In the genomic region with DNA sequence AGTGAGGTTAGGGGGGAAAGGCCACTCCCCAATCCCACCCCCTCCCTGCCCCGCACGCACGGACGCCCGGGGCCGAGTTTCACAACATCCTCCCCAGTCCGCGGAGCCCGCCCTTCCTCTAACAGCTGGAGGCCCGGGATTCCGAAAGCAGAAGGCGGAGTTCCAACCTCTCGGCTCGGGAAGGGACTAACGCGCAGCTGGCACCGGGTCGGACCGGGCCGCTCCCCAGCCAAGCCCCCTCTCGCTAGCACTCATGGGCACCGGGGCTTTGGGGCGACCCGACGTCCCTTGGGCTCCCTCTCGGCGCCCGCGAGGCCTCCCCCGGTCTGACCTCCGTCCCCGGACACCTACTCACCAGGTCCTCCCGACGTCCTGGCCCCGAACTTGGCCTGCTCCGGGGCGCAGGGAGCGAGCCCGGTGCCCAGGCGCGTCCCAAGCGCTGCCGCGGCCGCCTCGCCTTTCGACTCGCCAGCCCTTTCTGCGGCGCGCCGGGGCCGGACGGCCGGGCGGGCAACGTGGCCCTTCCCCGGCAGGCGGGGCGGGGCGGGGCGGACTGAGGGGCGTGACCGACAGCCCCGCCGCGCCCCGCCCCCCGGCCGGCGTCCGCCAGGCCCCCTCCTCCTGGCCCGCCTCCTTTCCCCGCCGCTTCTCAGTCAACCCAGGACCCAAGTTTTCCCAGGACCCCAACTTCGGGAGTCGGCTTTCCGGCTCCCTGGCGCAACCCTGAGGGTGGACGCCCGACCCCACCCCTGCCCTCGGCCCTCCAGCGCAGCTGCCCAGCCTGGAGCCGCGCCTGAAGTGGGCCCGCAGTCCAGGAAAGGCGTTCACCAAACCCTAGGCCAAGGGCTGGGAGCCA, we compare ENCODE assay signal across 8 cellular contexts. TPM values are rescaled to one million over a fixed set of nuclear protein-coding genes. Genes with fewer than 3 reads are reported as not detected.
DNase-seq lines count a peak whose midpoint lies in the region; ATAC-seq, FAIRE-seq and TF ChIP-seq lines count a peak whose summit lies in the region.

A gene (minus strand): TSS at position 482 of the 856 bp plus-strand sequence. CDS start 9,835 bp downstream, outside the sequence.

- H3K36me3 Mint-ChIP-seq in WTC11, result peaks cover 21% of the 10 kb centered on the region

- H3K9me3 Mint-ChIP-seq in WTC11, result no peaks in the 10 kb centered on the region

- H3K9ac ChIP-seq in keratinocyte (ENCODE audit: control insufficient read depth, extremely low read depth, insufficient read depth, low read length), result peak within 1 kb of the TSS; percentile 94

- no peak for TF ChIP-seq CTCF in WTC11 (IDR thresholded peaks at IDR 0.05)
- TF ChIP-seq CTCF in keratinocyte (optimal IDR thresholded peaks at IDR 0.05 in 1 of 3, IDR thresholded peaks at IDR 0.05 in 1 of 3, conservative IDR thresholded peaks at IDR 0.05 in 1 of 3; ENCODE audit: extremely low read depth in 1 of 3, insufficient read depth in 2 of 3, low read length in 3 of 3), result no peak

- peak; percentile 77 for ATAC-seq in WTC11

- FAIRE-seq in keratinocyte (lab: Jason Lieb, UNC), result no peak

- peak within 1 kb of the TSS; percentile 97 for H3K27ac Mint-ChIP-seq in WTC11

- peaks cover 70% of the 10 kb centered on the region for H3K4me1 ChIP-seq in keratinocyte (ENCODE audit: control insufficient read depth, extremely low read depth, insufficient read depth, low read length)

- H3K4me3 Mint-ChIP-seq in WTC11, result peak within 1 kb of the TSS; percentile 80

- peak within 1 kb of the TSS; percentile 73 to 90 (median 74) for H3K4me3 ChIP-seq in keratinocyte (ENCODE audit: control insufficient read depth in 2 of 3, extremely low read depth in 1 of 3, insufficient read depth in 2 of 3, low read depth in 1 of 3, low read length in 3 of 3)

- POLR2A ChIA-PET in HEK293T (lab: Yijun Ruan, JAX) (interaction anchor here (0.7 to 1.9 kb wide), 8 partner anchors 8 to 370 kb away, joined by 3 to 15 read pairs (median 5); a partner anchor contains a TSS), WTC11 (lab: Charles Lee) (interaction anchor here (1.4 kb wide), 1 partner anchor 28 kb away, joined by 3 read pairs; no protein-coding TSS in a partner anchor)

- peaks cover 53% of the 10 kb centered on the region for H3K79me2 ChIP-seq in keratinocyte (ENCODE audit: control insufficient read depth, insufficient read depth, low read length)

- no peaks in the 10 kb centered on the region for H3K9me3 ChIP-seq in keratinocyte (ENCODE audit: control insufficient read depth, low read depth, low read length)

- H3K4me2 ChIP-seq in keratinocyte (ENCODE audit: control insufficient read depth, extremely low read depth, insufficient read depth, low read depth, low read length), result peak within 1 kb of the TSS; percentile 94

- CTCF ChIA-PET in HEK293T (lab: Yijun Ruan, JAX), result no interaction called here
- CTCF ChIA-PET in WTC11 (lab: Charles Lee), result interaction anchor here (0.6 to 3.3 kb wide), 11 partner anchors 9 to 286 kb away, joined by 3 to 26 read pairs (median 3); a partner anchor contains a TSS

- DNase-seq in HEK293T (ENCODE audit: extremely low spot score) (peak; percentile 96), NCI-H1048 (lab: John Stamatoyannopoulos, UW) (peak; percentile 40), WTC11 (ENCODE audit: low spot score) (peak; percentile 75), caudate nucleus (lab: John Stamatoyannopoulos, UW) (peak in 49 of 61 donors; percentile 4 to 74 (median 48)), keratinocyte (ENCODE audit: low read depth, low spot score) (no peak), cerebellar nuclear complex (lab: John Stamatoyannopoulos, UW) (no peak)
- peak; percentile 53 to 79 for DNase-seq in stimulated activated CD4-positive, alpha-beta T cell treated with anti-CD3 and anti-CD28 coated beads, Interleukin-15, amount 100 ng/mL, for 1 hour (ENCODE audit: low read depth in 1 of 2, low spot score in 1 of 2)

- peak within 1 kb of the TSS; percentile 42 for H2AFZ ChIP-seq in keratinocyte (ENCODE audit: control insufficient read depth, low read length)

- no peaks in the 10 kb centered on the region for H3K27me3 ChIP-seq in keratinocyte (ENCODE audit: control insufficient read depth, extremely low read depth, insufficient read depth, low read length)

- H3K27ac ChIP-seq in caudate nucleus (ENCODE audit: low read depth, low read length) (peak within 1 kb of the TSS; percentile 88), keratinocyte (ENCODE audit: control insufficient read depth, insufficient read depth, low read length) (peak within 1 kb of the TSS; percentile 87)

- dilution Hi-C loops in keratinocyte (cut with MboI; ENCODE audit: extremely low pct_ligation_motif_present, low sequenced_read_pairs), result no loop called here

- TF ChIP-seq POLR2A in GM10847 (IDR thresholded peaks at IDR 0.05; ENCODE audit: extremely low read depth, insufficient read length), result peak; percentile 68

- H4K20me1 ChIP-seq in keratinocyte (ENCODE audit: control insufficient read depth, extremely low read depth, insufficient read depth, low read length), result peaks cover 36% of the 10 kb centered on the region

- H3K9me1 ChIP-seq in keratinocyte (ENCODE audit: control insufficient read depth, extremely low read depth, insufficient read depth, low read length), result peaks cover 19% of the 10 kb centered on the region

- H3K4me1 Mint-ChIP-seq in WTC11, result peaks cover 72% of the 10 kb centered on the region

- peaks cover 6 to 27% of the 10 kb centered on the region in 2 experiments for H3K36me3 ChIP-seq in keratinocyte (ENCODE audit: control insufficient read depth in 2 of 2, extremely low read depth in 1 of 2, insufficient read depth in 2 of 2, low read length in 2 of 2)

- H3K27me3 Mint-ChIP-seq in WTC11 (ENCODE audit: low read depth), result no peaks in the 10 kb centered on the region

TF ChIP-seq in HEK293T, 16 proteins besides CTCF, POLR2A, EP300 and RAD21:
- TF ChIP-seq SUZ12 (IDR thresholded peaks at IDR 0.05) (no peak), ARNT (IDR thresholded peaks at IDR 0.05) (no peak), CTBP1 (IDR thresholded peaks at IDR 0.05; ENCODE audit: borderline replicate concordance) (no peak), HDGF (IDR thresholded peaks at IDR 0.05; ENCODE audit: borderline replicate concordance) (no peak), TARDBP (IDR thresholded peaks at IDR 0.05) (no peak), NFRKB (IDR thresholded peaks at IDR 0.05) (no peak), ELF4 (IDR thresholded peaks at IDR 0.05) (no peak), ZNF384 (IDR thresholded peaks at IDR 0.05) (no peak), SP1 (IDR thresholded peaks at IDR 0.05) (no peak), FOXK2 (IDR thresholded peaks at IDR 0.05) (no peak), FOXM1 (IDR thresholded peaks at IDR 0.05; ENCODE audit: borderline replicate concordance) (no peak), L3MBTL2 (conservative IDR thresholded peaks at IDR 0.05) (no peak), BHLHE40 (IDR thresholded peaks at IDR 0.05; ENCODE audit: borderline replicate concordance) (no peak)
- TF ChIP-seq, protein P1, sequence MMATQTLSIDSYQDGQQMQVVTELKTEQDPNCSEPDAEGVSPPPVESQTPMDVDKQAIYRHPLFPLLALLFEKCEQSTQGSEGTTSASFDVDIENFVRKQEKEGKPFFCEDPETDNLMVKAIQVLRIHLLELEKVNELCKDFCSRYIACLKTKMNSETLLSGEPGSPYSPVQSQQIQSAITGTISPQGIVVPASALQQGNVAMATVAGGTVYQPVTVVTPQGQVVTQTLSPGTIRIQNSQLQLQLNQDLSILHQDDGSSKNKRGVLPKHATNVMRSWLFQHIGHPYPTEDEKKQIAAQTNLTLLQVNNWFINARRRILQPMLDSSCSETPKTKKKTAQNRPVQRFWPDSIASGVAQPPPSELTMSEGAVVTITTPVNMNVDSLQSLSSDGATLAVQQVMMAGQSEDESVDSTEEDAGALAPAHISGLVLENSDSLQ (IDR thresholded peaks at IDR 0.05), result no peak

TF ChIP-seq in WTC11, 78 proteins besides CTCF, POLR2A, EP300 and RAD21 (continues in another document):
- TF ChIP-seq KAT7 (CRISPR knock-in tag; IDR thresholded peaks at IDR 0.05; ENCODE audit: borderline replicate concordance), result peak; percentile 91; the same call in 1 of the 2 replicates
- peak; percentile 36; the same call in 1 of the 2 replicates for TF ChIP-seq ESRRA (CRISPR knock-in tag; IDR thresholded peaks at IDR 0.05; ENCODE audit: borderline replicate concordance)
- TF ChIP-seq SMAD4 (CRISPR knock-in tag; IDR thresholded peaks at IDR 0.05), result no peak
- peak; percentile 44; the same call in 1 of the 2 replicates for TF ChIP-seq ZNF232 (CRISPR knock-in tag; IDR thresholded peaks at IDR 0.05)
- TF ChIP-seq, protein P2, sequence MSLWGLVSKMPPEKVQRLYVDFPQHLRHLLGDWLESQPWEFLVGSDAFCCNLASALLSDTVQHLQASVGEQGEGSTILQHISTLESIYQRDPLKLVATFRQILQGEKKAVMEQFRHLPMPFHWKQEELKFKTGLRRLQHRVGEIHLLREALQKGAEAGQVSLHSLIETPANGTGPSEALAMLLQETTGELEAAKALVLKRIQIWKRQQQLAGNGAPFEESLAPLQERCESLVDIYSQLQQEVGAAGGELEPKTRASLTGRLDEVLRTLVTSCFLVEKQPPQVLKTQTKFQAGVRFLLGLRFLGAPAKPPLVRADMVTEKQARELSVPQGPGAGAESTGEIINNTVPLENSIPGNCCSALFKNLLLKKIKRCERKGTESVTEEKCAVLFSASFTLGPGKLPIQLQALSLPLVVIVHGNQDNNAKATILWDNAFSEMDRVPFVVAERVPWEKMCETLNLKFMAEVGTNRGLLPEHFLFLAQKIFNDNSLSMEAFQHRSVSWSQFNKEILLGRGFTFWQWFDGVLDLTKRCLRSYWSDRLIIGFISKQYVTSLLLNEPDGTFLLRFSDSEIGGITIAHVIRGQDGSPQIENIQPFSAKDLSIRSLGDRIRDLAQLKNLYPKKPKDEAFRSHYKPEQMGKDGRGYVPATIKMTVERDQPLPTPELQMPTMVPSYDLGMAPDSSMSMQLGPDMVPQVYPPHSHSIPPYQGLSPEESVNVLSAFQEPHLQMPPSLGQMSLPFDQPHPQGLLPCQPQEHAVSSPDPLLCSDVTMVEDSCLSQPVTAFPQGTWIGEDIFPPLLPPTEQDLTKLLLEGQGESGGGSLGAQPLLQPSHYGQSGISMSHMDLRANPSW (CRISPR knock-in tag; conservative IDR thresholded peaks at IDR 0.05; ENCODE audit: low read depth), result 0 out of 2 replicates have a peak, but pooled peaks have one; percentile 58
- TF ChIP-seq FOXJ3 (CRISPR knock-in tag; IDR thresholded peaks at IDR 0.05; ENCODE audit: borderline replicate concordance), result no peak

RNA-seq across cellular contexts. Expression of the gene that starts here (rescaled TPM):
- total RNA-seq in WTC11 (2021), result 78.4 to 93.6 TPM (median 86.3 TPM) in 3 replicates
- 80.3 to 108 TPM (median 98.3 TPM) in 3 replicates for polyA plus RNA-seq in keratinocyte
- 26.7 TPM for polyA plus RNA-seq in keratinocyte (2011; ENCODE audit: low read depth)
- polyA plus RNA-seq in keratinocyte (2011; cell fraction: cytosol; rRNA removed), result 61.8 and 99.8 TPM in 2 replicates
- polyA plus RNA-seq in keratinocyte (2011; cell fraction: nucleus; rRNA removed), result 153 and 202 TPM in 2 replicates
- 76.8 and 135 TPM in 2 replicates for polyA plus RNA-seq in keratinocyte (2012; ENCODE audit: low replicate concordance)
- 84.1 to 143 TPM (median 114 TPM) in 3 replicates for polyA minus RNA-seq in keratinocyte
- 238 TPM for polyA minus RNA-seq in keratinocyte (2011; cell fraction: cytosol; rRNA and poly(A)+ RNA removed)
- 208 and 223 TPM in 2 replicates for polyA minus RNA-seq in keratinocyte (2011; cell fraction: nucleus; rRNA and poly(A)+ RNA removed)

Comparison
In these comparisons a context has a peak if more than half of its experiments do, and no peak if none do; other contexts are left out.
1. DNase-seq: peak in HEK293T (single experiment), NCI-H1048 (single experiment), WTC11 (single experiment), caudate nucleus (49 of 61) and stimulated activated CD4-positive, alpha-beta T cell treated with anti-CD3 and anti-CD28 coated beads, Interleukin-15, amount 100 ng/mL, for 1 hour (2 of 2); none in keratinocyte (single experiment) and cerebellar nuclear complex (0 of 2).